ENCODE assay signal across 15 cellular contexts in the genomic region with DNA sequence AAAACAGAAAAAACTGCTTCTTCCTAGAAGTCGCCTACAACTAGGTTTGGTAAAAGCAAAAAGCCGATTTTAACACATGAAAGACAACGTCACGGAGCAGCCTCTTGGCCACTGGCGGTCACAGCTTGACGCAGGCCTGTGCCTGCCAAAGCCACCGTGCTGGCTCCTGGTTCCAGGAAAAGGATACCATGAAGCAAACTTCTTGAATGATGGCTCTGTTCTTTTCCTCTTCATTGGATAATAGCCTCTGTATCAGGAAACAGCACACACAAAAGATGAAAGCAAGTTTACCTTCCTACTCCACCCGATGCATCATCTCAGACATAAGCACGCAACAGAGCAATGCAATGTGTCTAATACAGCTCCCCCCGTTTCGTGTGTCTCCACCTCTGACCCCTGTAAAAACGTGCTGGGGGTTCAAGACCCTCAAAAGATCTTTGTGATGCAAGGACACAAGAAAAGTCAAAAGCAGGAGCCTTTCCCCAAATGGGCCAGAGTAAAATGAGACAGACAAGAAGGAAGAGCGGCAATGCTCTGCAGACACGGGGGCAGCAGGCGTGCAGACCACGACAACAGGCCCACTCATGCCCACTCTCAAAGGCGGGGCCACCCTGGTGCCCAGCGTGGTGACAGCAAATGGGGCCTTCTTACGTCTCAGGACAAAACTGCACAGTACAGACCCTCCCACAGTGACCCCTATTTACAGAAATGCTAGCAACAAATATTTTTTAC. TPM values are rescaled to one million over a fixed set of nuclear protein-coding genes. Genes with fewer than 3 reads are reported as not detected.
DNase-seq lines count a peak whose midpoint lies in the region; ATAC-seq, FAIRE-seq and TF ChIP-seq lines count a peak whose summit lies in the region.
"Had no signal": no experiment of that assay in that cellular context is flagged by ENCODE, and none has a peak within 500 bp of the region (broad histone marks: within the 10 kb centered on the region; RNA-seq: fewer than 3 reads in every experiment).

No MANE protein-coding gene starts in this region.

- no peaks in the 10 kb centered on the region for H3K9me2 ChIP-seq in GM23248 (ENCODE audit: insufficient read depth)

- H3K4me3 Mint-ChIP-seq in CD8-positive, alpha-beta T cell: no peak overlapping the region
- H3K4me3 Mint-ChIP-seq: activated CD4-positive, alpha-beta memory T cell treated with anti-CD3 and anti-CD28 coated beads for 36 hours had no signal

- H3K4me2 ChIP-seq in HepG2 (ENCODE audit: low read depth, low read length) (no peak overlapping the region), neuronal stem cell (ENCODE audit: insufficient read depth, low read length, poor library complexity, severe bottlenecking) (no peak overlapping the region), GM23248 (ENCODE audit: unreplicated experiment) (no peak overlapping the region)

- DNase-seq in right lobe of liver (peak in 2 of 3 donors; percentile 1 to 37), HepG2 (ENCODE audit: low spot score) (no peak), dorsolateral prefrontal cortex (peak in 6 of 10 donors; percentile 3 to 74 (median 34)), neuronal stem cell (ENCODE audit: low spot score) (no peak), NCI-H446 (lab: John Stamatoyannopoulos, UW) (no peak), GM23248 (no peak)
- DNase-seq in CD8-positive, alpha-beta T cell: no peak
- DNase-seq: activated CD4-positive, alpha-beta memory T cell treated with anti-CD3 and anti-CD28 coated beads for 36 hours; brain microvascular endothelial cell; GDM1; NCI-H1694; NCI-H524; stimulated activated CD4-positive, alpha-beta T cell treated with anti-CD3 and anti-CD28 coated beads, Interleukin-1b, Interleukin-23, amount 100 ng/mL, for 48 hours; SW 1271 had no signal

- H4K91ac ChIP-seq in neuronal stem cell (ENCODE audit: low read depth, low read length, poor library complexity): no peak overlapping the region

- intact Hi-C loops in right lobe of liver (cut with DNase I): no loop called here
- intact Hi-C loops in HepG2 (cut with micrococcal nuclease; ENCODE audit: unreplicated experiment): no loop called here
- intact Hi-C loops in dorsolateral prefrontal cortex (cut with DNase I): no loop called here
- intact Hi-C loops in CD8-positive, alpha-beta T cell (cut with DNase I, micrococcal nuclease): no loop called here

- no peak overlapping the region for H3K14ac ChIP-seq in neuronal stem cell (ENCODE audit: low read length)

- H3K9me3 ChIP-seq in right lobe of liver: no peaks in the 10 kb centered on the region
- no peaks in the 10 kb centered on the region for H3K9me3 ChIP-seq in HepG2 (ENCODE audit: low read length)
- H3K9me3 ChIP-seq in neuronal stem cell (replicated peaks in 1 of 2; ENCODE audit: control insufficient read depth in 2 of 2, insufficient read depth in 1 of 2, low read depth in 1 of 2, low read length in 2 of 2): no peaks in the 10 kb centered on the region
- no peaks in the 10 kb centered on the region for H3K9me3 ChIP-seq in CD8-positive, alpha-beta T cell (ENCODE audit: low read length)
- no peaks in the 10 kb centered on the region for H3K9me3 ChIP-seq in GM23248 (ENCODE audit: low read depth)

- TF ChIP-seq CTCF in right lobe of liver (IDR thresholded peaks at IDR 0.05): no peak
- TF ChIP-seq CTCF in HepG2 (CRISPR knock-in tag; IDR thresholded peaks at IDR 0.05): no peak
- TF ChIP-seq CTCF in dorsolateral prefrontal cortex (IDR thresholded peaks at IDR 0.05 in 54 of 56, conservative IDR thresholded peaks at IDR 0.05 in 2 of 56; ENCODE audit: low read depth in 1 of 56, partially characterized antibody in 56 of 56): no peak
- no peak for TF ChIP-seq CTCF in CD8-positive, alpha-beta T cell (IDR thresholded peaks at IDR 0.05)

- H4K20me1 ChIP-seq in HepG2 (ENCODE audit: insufficient read depth, low read length) (no peaks in the 10 kb centered on the region), GM23248 (ENCODE audit: insufficient read depth) (peaks cover 5% of the 10 kb centered on the region; the same call in 1 of the 2 replicates)

- peaks cover 37% of the 10 kb centered on the region for H3K36me3 Mint-ChIP-seq in CD8-positive, alpha-beta T cell

- H3K27me3 ChIP-seq in right lobe of liver (no peaks in the 10 kb centered on the region), HepG2 (ENCODE audit: control insufficient read depth in 1 of 2, insufficient read depth in 2 of 2, low read length in 2 of 2) (no peaks in the 10 kb centered on the region), dorsolateral prefrontal cortex (no peaks in the 10 kb centered on the region), neuronal stem cell (ENCODE audit: control insufficient read depth in 3 of 3, insufficient read depth in 3 of 3, low read depth in 1 of 3, low read length in 3 of 3) (no peaks in the 10 kb centered on the region), GM23248 (replicated peaks; ENCODE audit: insufficient read depth) (no peaks in the 10 kb centered on the region)
- no peaks in the 10 kb centered on the region for H3K27me3 ChIP-seq in CD8-positive, alpha-beta T cell (ENCODE audit: insufficient read depth, low read length)
- H3K27me3 ChIP-seq: brain microvascular endothelial cell had no signal

- H3K79me1 ChIP-seq in neuronal stem cell (ENCODE audit: low read depth, low read length): peaks cover 16% of the 10 kb centered on the region

- WGBS in right lobe of liver (ENCODE audit: insufficient coverage, low coverage, low lambda C conversion rate, missing lambda C conversion rate): 79% methylated on average over 15 of the region's 19 CpGs
- 87% methylated on average over 19 of the region's 19 CpGs for WGBS in HepG2 (ENCODE audit: low lambda C conversion rate)
- WGBS in neuronal stem cell (ENCODE audit: extremely low coverage in 2 of 2, insufficient read length in 2 of 2, insufficient replicate concordance in 1 of 2), 2 donors: no CpG with 5 or more reads among the region's 19 CpGs
- WGBS in GM23248 (ENCODE audit: low coverage in 1 of 2, low lambda C conversion rate in 2 of 2, missing lambda C conversion rate in 2 of 2), 2 experiments: 84 to 86% methylated on average over 19 of the region's 19 CpGs

- no peak overlapping the region for H3K23ac ChIP-seq in neuronal stem cell (ENCODE audit: low read depth, low read length, poor library complexity)

- peaks cover 27% of the 10 kb centered on the region for H3K79me2 ChIP-seq in HepG2 (ENCODE audit: insufficient read depth, low read length)
- peaks cover 84% of the 10 kb centered on the region for H3K79me2 ChIP-seq in GM23248 (ENCODE audit: insufficient read depth)

- no peak for FAIRE-seq in HepG2 (lab: Jason Lieb, UNC)

- H3K4me3 ChIP-seq in right lobe of liver: no peak overlapping the region
- no peak overlapping the region for H3K4me3 ChIP-seq in HepG2 (replicated peaks in 1 of 3; ENCODE audit: insufficient read depth in 1 of 3, low read depth in 2 of 3, low read length in 3 of 3)
- no peak overlapping the region for H3K4me3 ChIP-seq in dorsolateral prefrontal cortex
- H3K4me3 ChIP-seq in neuronal stem cell (ENCODE audit: low read length in 2 of 2): no peak overlapping the region
- no peak overlapping the region for H3K4me3 ChIP-seq in CD8-positive, alpha-beta T cell (ENCODE audit: low read depth, low read length)
- no peak overlapping the region for H3K4me3 ChIP-seq in GM23248

- H3K4me1 ChIP-seq in right lobe of liver (peaks cover 0 to 6% (median 0%) of the 10 kb centered on the region in 4 donors), HepG2 (ENCODE audit: insufficient read depth, low read length) (no peaks in the 10 kb centered on the region), neuronal stem cell (ENCODE audit: control insufficient read depth in 2 of 2, insufficient read depth in 1 of 2, low read depth in 1 of 2, low read length in 2 of 2) (no peaks in the 10 kb centered on the region), GM23248 (ENCODE audit: insufficient read depth) (no peaks in the 10 kb centered on the region)
- peaks cover 19% of the 10 kb centered on the region for H3K4me1 ChIP-seq in CD8-positive, alpha-beta T cell (ENCODE audit: insufficient read depth, low read length)

- no peak overlapping the region for H3K9ac ChIP-seq in HepG2 (ENCODE audit: insufficient read depth, low read depth, low read length)
- H3K9ac ChIP-seq in neuronal stem cell (ENCODE audit: low read depth, low read length, poor library complexity): no peak overlapping the region
- no peak overlapping the region for H3K9ac ChIP-seq in GM23248

- POLR2A ChIA-PET in HepG2 (lab: Yijun Ruan, JAX): no interaction called here
- POLR2A ChIA-PET in CD8-positive, alpha-beta T cell (lab: Charles Lee): interaction anchor here (0.7 kb wide), 1 partner anchor 131 kb away, joined by 7 read pairs; no protein-coding TSS in a partner anchor

- H3K18ac ChIP-seq in neuronal stem cell (ENCODE audit: low read length): no peak overlapping the region

- peak overlapping the region; percentile 53 for H2BK5ac ChIP-seq in neuronal stem cell (ENCODE audit: low read length)

- no peak overlapping the region for H3K4ac ChIP-seq in neuronal stem cell (ENCODE audit: low read length)

- H2BK120ac ChIP-seq in neuronal stem cell (ENCODE audit: low read depth, low read length): no peak overlapping the region

- H4K8ac ChIP-seq in neuronal stem cell (ENCODE audit: low read depth, low read length): no peak overlapping the region

- TF ChIP-seq EP300 in HepG2 (IDR thresholded peaks at IDR 0.05; ENCODE audit: low read depth in 2 of 2, low read length in 2 of 2): no peak
- no peak for TF ChIP-seq EP300 in HepG2 (CRISPR knock-in tag; IDR thresholded peaks at IDR 0.05; ENCODE audit: borderline replicate concordance)

- TF ChIP-seq POLR2A in right lobe of liver (IDR thresholded peaks at IDR 0.05) (no peak), HepG2 (IDR thresholded peaks at IDR 0.05; ENCODE audit: insufficient read depth in 1 of 2, low read depth in 2 of 2, low read length in 2 of 2) (no peak)

- H3K9me3 Mint-ChIP-seq in CD8-positive, alpha-beta T cell: no peaks in the 10 kb centered on the region

- no TSS peak for BruUV-seq in HepG2 (replicated peaks; lab: Mats Ljungman, UMichigan)

- no peak overlapping the region for H2BK12ac ChIP-seq in neuronal stem cell (ENCODE audit: low read length)

- no peaks in the 10 kb centered on the region for H3F3A ChIP-seq in GM23248 (ENCODE audit: insufficient read depth)

- H2AFZ ChIP-seq in HepG2 (ENCODE audit: low read length): no peak overlapping the region
- no peak overlapping the region for H2AFZ ChIP-seq in neuronal stem cell (ENCODE audit: low read length)
- no peak overlapping the region for H2AFZ ChIP-seq in GM23248

- H3K36me3 ChIP-seq in right lobe of liver (peaks cover 0 to 20% (median 3%) of the 10 kb centered on the region in 4 donors), HepG2 (replicated peaks in 1 of 2; ENCODE audit: control insufficient read depth in 1 of 2, insufficient read depth in 2 of 2, low read length in 2 of 2) (peaks cover 11 to 26% of the 10 kb centered on the region in 2 experiments; a peak in 4 of 5 replicates), neuronal stem cell (replicated peaks in 1 of 2; ENCODE audit: control insufficient read depth in 2 of 2, insufficient read depth in 2 of 2, low read length in 2 of 2) (peaks cover 2 to 34% of the 10 kb centered on the region in 2 donors), GM23248 (ENCODE audit: low read depth) (no peaks in the 10 kb centered on the region)
- peaks cover 23% of the 10 kb centered on the region for H3K36me3 ChIP-seq in CD8-positive, alpha-beta T cell (ENCODE audit: insufficient read depth, low read length)

- CTCF ChIA-PET in HepG2 (lab: Yijun Ruan, JAX; ENCODE audit: low intra/inter-chr PET ratio, low total read pairs): no interaction called here
- CTCF ChIA-PET in CD8-positive, alpha-beta T cell (lab: Charles Lee): no interaction called here

- TF ChIP-seq RAD21 in HepG2 (CRISPR knock-in tag; IDR thresholded peaks at IDR 0.05): no peak

- H3K27ac ChIP-seq in right lobe of liver: no peak overlapping the region
- H3K27ac ChIP-seq in HepG2 (ENCODE audit: extremely low read length, insufficient read depth, low read length): no peak overlapping the region
- H3K27ac ChIP-seq in dorsolateral prefrontal cortex: peak overlapping the region in 43 of 59 donors; percentile 5 to 85 (median 62)
- no peak overlapping the region for H3K27ac ChIP-seq in neuronal stem cell (replicated peaks; ENCODE audit: low read length)
- H3K27ac ChIP-seq in CD8-positive, alpha-beta T cell (ENCODE audit: low read depth, low read length): no peak overlapping the region
- H3K27ac ChIP-seq in GM23248: no peak overlapping the region
- H3K27ac ChIP-seq: brain microvascular endothelial cell had no signal

- no peak overlapping the region for H2BK15ac ChIP-seq in neuronal stem cell (ENCODE audit: low read length)

- peaks cover 33% of the 10 kb centered on the region for H3K4me1 Mint-ChIP-seq in CD8-positive, alpha-beta T cell (ENCODE audit: low read depth)

- in situ Hi-C loops in HepG2 (cut with HindIII; ENCODE audit: extremely low pct_ligation_motif_present, low pct_unique_long_range_greater_than_20kb): no loop called here
- in situ Hi-C loops in GM23248 (cut with MboI): no loop called here

- H3K27ac Mint-ChIP-seq in CD8-positive, alpha-beta T cell: no peak overlapping the region
- H3K27ac Mint-ChIP-seq: activated CD4-positive, alpha-beta memory T cell treated with anti-CD3 and anti-CD28 coated beads for 36 hours had no signal

- no peak overlapping the region for H2AK5ac ChIP-seq in neuronal stem cell (ENCODE audit: low read depth, low read length)

- H3K27me3 Mint-ChIP-seq in CD8-positive, alpha-beta T cell (ENCODE audit: low read depth): no peaks in the 10 kb centered on the region
- H3K27me3 Mint-ChIP-seq: activated CD4-positive, alpha-beta memory T cell treated with anti-CD3 and anti-CD28 coated beads for 36 hours had no signal

- ATAC-seq in right lobe of liver (no peak), HepG2 (no peak), HG03565 (IDR thresholded peaks at IDR 0.05; ENCODE audit: unreplicated experiment) (no peak)
- ATAC-seq in CD8-positive, alpha-beta T cell: no peak

RNA-seq across cellular contexts. Expression of a gene that starts 19.4 kb away (rescaled TPM):
- total RNA-seq in right lobe of liver: 10 to 100 TPM; 53.2 to 85.0 (median 64.5) TPM
- 28.0 and 44.3 TPM in 2 replicates for total RNA-seq in HepG2 (2016; rRNA removed; fragmentation: Illumina TruSeq; extraction: Trizol)
- 9.9 and 11.6 TPM in 2 replicates for total RNA-seq in HepG2 (2016; cell fraction: cytosol; rRNA removed; fragmentation: Illumina TruSeq; extraction: Trizol; ENCODE audit: low read depth)
- total RNA-seq in HepG2 (2016; cell fraction: insoluble cytoplasmic fraction; rRNA removed; fragmentation: Illumina TruSeq; extraction: Trizol): 24.5 and 43.0 TPM in 2 replicates
- total RNA-seq in HepG2 (2016; cell fraction: membrane; rRNA removed; fragmentation: Illumina TruSeq; extraction: Trizol): 17.1 and 19.6 TPM in 2 replicates
- total RNA-seq in HepG2 (2016; cell fraction: nucleus; rRNA removed; fragmentation: Illumina TruSeq; extraction: Trizol): 31.0 and 34.6 TPM in 2 replicates
- polyA plus RNA-seq in HepG2 (2011; rRNA removed): 17.5 and 22.2 TPM in 2 replicates
- polyA plus RNA-seq in HepG2 (2011; cell fraction: cytosol; rRNA removed): 10.0 and 13.8 TPM in 2 replicates
- polyA plus RNA-seq in HepG2 (2011; cell fraction: nucleus; rRNA removed): 116 and 155 TPM in 2 replicates
- polyA plus RNA-seq in HepG2 (2012): 26.0 and 32.2 TPM in 2 replicates
- polyA plus RNA-seq in HepG2 (2016; cell fraction: cytosol; fragmentation: Illumina TruSeq; extraction: Trizol; ENCODE audit: low read depth): 5.1 and 5.7 TPM in 2 replicates
- polyA plus RNA-seq in HepG2 (2016; cell fraction: insoluble cytoplasmic fraction; fragmentation: Illumina TruSeq; extraction: Trizol; ENCODE audit: low read depth): 23.9 and 29.6 TPM in 2 replicates
- polyA plus RNA-seq in HepG2 (2016; cell fraction: membrane; fragmentation: Illumina TruSeq; extraction: Trizol; ENCODE audit: low read depth): 12.2 TPM in 2 replicates
- polyA plus RNA-seq in HepG2 (2016; cell fraction: nucleus; fragmentation: Illumina TruSeq; extraction: Trizol; ENCODE audit: insufficient read depth, low read depth): 90.4 and 98.9 TPM in 2 replicates
- 24.0 and 27.1 TPM in 2 replicates for polyA minus RNA-seq in HepG2 (2011; rRNA and poly(A)+ RNA removed; ENCODE audit: low replicate concordance)
- polyA minus RNA-seq in HepG2 (2011; cell fraction: cytosol; rRNA and poly(A)+ RNA removed): 17.5 and 19.4 TPM in 2 replicates
- 30.3 and 44.2 TPM in 2 replicates for polyA minus RNA-seq in HepG2 (2011; cell fraction: nucleus; rRNA and poly(A)+ RNA removed)
- 100 to 1,000 TPM in 105 of 120 experiments, 10 to 100 TPM in 15; 72.0 to 173 (median 115) TPM for total RNA-seq in dorsolateral prefrontal cortex
- 35.3 TPM for polyA plus RNA-seq in neuronal stem cell (2013, experiment 1 of 2)
- 34.3 TPM for polyA plus RNA-seq in neuronal stem cell (2013, experiment 2 of 2)
- total RNA-seq in CD8-positive, alpha-beta T cell: 100 to 1,000 TPM; 161 to 162 TPM
- 86.7 and 88.8 TPM in 2 replicates for total RNA-seq in GM23248 (2014; rRNA removed; shearing (Covaris generic))
- polyA plus RNA-seq in GM23248 (2016; fragmentation: Nextera tagmentation; extraction: Ambion mirVana): 38.0 and 41.1 TPM in 2 replicates

RNA-seq across cellular contexts. Expression of a gene that starts 19.5 kb away (rescaled TPM):
- total RNA-seq in right lobe of liver (10 to 100 TPM; 22.0 to 31.8 (median 23.6) TPM), HepG2 (2016; rRNA removed; fragmentation: Illumina TruSeq; extraction: Trizol) (1.6 and 5.1 TPM in 2 replicates), dorsolateral prefrontal cortex (100 to 1,000 TPM in 3 of 120 experiments, 10 to 100 TPM in 117; 25.9 to 119 (median 61.7) TPM)
- total RNA-seq in HepG2 (2016; cell fraction: cytosol; rRNA removed; fragmentation: Illumina TruSeq; extraction: Trizol; ENCODE audit: low read depth): 1.9 and 3.4 TPM in 2 replicates
- 1.1 and 3.6 TPM in 2 replicates for total RNA-seq in HepG2 (2016; cell fraction: insoluble cytoplasmic fraction; rRNA removed; fragmentation: Illumina TruSeq; extraction: Trizol)
- 2.0 and 2.5 TPM in 2 replicates for total RNA-seq in HepG2 (2016; cell fraction: membrane; rRNA removed; fragmentation: Illumina TruSeq; extraction: Trizol)
- total RNA-seq in HepG2 (2016; cell fraction: nucleus; rRNA removed; fragmentation: Illumina TruSeq; extraction: Trizol): 5.8 and 6.7 TPM in 2 replicates
- polyA plus RNA-seq in HepG2 (2011; rRNA removed) (9.9 and 20.1 TPM in 2 replicates), GM23248 (2016; fragmentation: Nextera tagmentation; extraction: Ambion mirVana) (29.8 and 31.2 TPM in 2 replicates)
- 6.1 TPM in 2 replicates for polyA plus RNA-seq in HepG2 (2011; cell fraction: cytosol; rRNA removed)
- 134 and 138 TPM in 2 replicates for polyA plus RNA-seq in HepG2 (2011; cell fraction: nucleus; rRNA removed)
- 7.2 and 10.7 TPM in 2 replicates for polyA plus RNA-seq in HepG2 (2012)
- 1.4 and 3.1 TPM in 2 replicates for polyA plus RNA-seq in HepG2 (2016; cell fraction: cytosol; fragmentation: Illumina TruSeq; extraction: Trizol; ENCODE audit: low read depth)
- polyA plus RNA-seq in HepG2 (2016; cell fraction: insoluble cytoplasmic fraction; fragmentation: Illumina TruSeq; extraction: Trizol; ENCODE audit: low read depth): 1.9 and 2.6 TPM in 2 replicates
- 1.9 and 2.2 TPM in 2 replicates for polyA plus RNA-seq in HepG2 (2016; cell fraction: membrane; fragmentation: Illumina TruSeq; extraction: Trizol; ENCODE audit: low read depth)
- 19.6 and 19.8 TPM in 2 replicates for polyA plus RNA-seq in HepG2 (2016; cell fraction: nucleus; fragmentation: Illumina TruSeq; extraction: Trizol; ENCODE audit: insufficient read depth, low read depth)
- polyA minus RNA-seq in HepG2 (2011; rRNA and poly(A)+ RNA removed; ENCODE audit: low replicate concordance): 15.5 and 17.1 TPM in 2 replicates
- 5.5 and 6.9 TPM in 2 replicates for polyA minus RNA-seq in HepG2 (2011; cell fraction: cytosol; rRNA and poly(A)+ RNA removed)
- polyA minus RNA-seq in HepG2 (2011; cell fraction: nucleus; rRNA and poly(A)+ RNA removed): 8.6 and 9.7 TPM in 2 replicates
- 8.0 TPM for polyA plus RNA-seq in neuronal stem cell (2013, experiment 1 of 2)
- polyA plus RNA-seq in neuronal stem cell (2013, experiment 2 of 2): 7.7 TPM
- 10 to 100 TPM; 44.9 to 47.2 TPM for total RNA-seq in CD8-positive, alpha-beta T cell
- 36.5 and 38.3 TPM in 2 replicates for total RNA-seq in GM23248 (2014; rRNA removed; shearing (Covaris generic))

Comparison
In these comparisons a context has a peak if more than half of its experiments do, and no peak if none do; other contexts are left out.
1. DNase-seq: peak in right lobe of liver (2 of 3) and dorsolateral prefrontal cortex (6 of 10); none in HepG2 (single experiment), neuronal stem cell (single experiment), NCI-H446 (0 of 2), CD8-positive, alpha-beta T cell (0 of 7) and GM23248 (single experiment).
2. H3K27ac ChIP-seq: peak in dorsolateral prefrontal cortex (43 of 59); none in right lobe of liver (0 of 3), HepG2 (single experiment), neuronal stem cell (single experiment), CD8-positive, alpha-beta T cell (single experiment) and GM23248 (single experiment).